18 cellular contexts compared by ENCODE assay signal in the genomic region with DNA sequence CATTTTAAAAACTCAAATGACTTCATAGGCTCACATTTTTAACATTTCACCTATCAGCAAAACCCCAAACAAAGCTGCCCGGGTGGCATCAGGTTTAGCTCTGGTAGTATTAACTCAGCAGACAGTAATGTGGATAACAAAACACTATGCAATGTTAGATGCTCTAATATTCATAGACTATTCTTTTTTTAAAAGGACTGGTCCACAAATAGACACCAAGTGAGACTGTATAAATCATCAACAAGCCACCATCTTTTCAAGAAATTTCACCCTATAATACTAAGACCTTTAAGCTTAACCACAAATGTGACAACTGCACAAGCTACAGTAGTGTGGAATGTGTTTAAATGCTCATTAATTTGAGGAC. TPM values are rescaled to one million over a fixed set of nuclear protein-coding genes. Genes with fewer than 3 reads are reported as not detected.
DNase-seq lines count a peak whose midpoint lies in the region; ATAC-seq and TF ChIP-seq lines count a peak whose summit lies in the region.
"Had no signal": no experiment of that assay in that cellular context is flagged by ENCODE, and none has a peak within 500 bp of the region (broad histone marks: within the 10 kb centered on the region; RNA-seq: fewer than 3 reads in every experiment).

No MANE protein-coding gene starts in this region.

- H3K27ac ChIP-seq in KMS-11 (peak overlapping the region; percentile 27; the same call in 1 of the 2 replicates), caudate nucleus (ENCODE audit: low read depth, low read length) (peak overlapping the region; percentile 38), skeletal muscle tissue (ENCODE audit: low read depth, low read length) (peak overlapping the region; percentile 55), mesenchymal stem cell (ENCODE audit: low read length, poor library complexity, severe bottlenecking) (no peak overlapping the region)

- peaks cover 81% of the 10 kb centered on the region for H3K36me3 Mint-ChIP-seq in MCF 10A (ENCODE audit: insufficient read depth, unreplicated experiment)

- peaks cover 37% of the 10 kb centered on the region; the same call in 1 of the 2 replicates for H3K36me3 ChIP-seq in KMS-11 (ENCODE audit: insufficient read depth)
- peaks cover 26 to 46% (median 26%) of the 10 kb centered on the region in 3 donors for H3K36me3 ChIP-seq in skeletal muscle tissue (ENCODE audit: control insufficient read depth in 3 of 3, insufficient read depth in 3 of 3, low read length in 3 of 3)
- peaks cover 36 to 76% of the 10 kb centered on the region in 2 experiments for H3K36me3 ChIP-seq in mesenchymal stem cell (ENCODE audit: control insufficient read depth in 1 of 2, insufficient read depth in 2 of 2, low read depth in 1 of 2, low read length in 2 of 2)

- WGBS in mesenchymal stem cell, result no CpG with 5 or more reads among the region's 1 CpG

- no peak overlapping the region for H3K14ac ChIP-seq in mesenchymal stem cell (ENCODE audit: low read length in 2 of 2)

- POLR2A ChIA-PET in MCF 10A (lab: Yijun Ruan, JAX), result interaction anchor here (0.6 to 1.6 kb wide), 3 partner anchors 11 to 129 kb away, joined by 3 to 5 read pairs (median 3); no protein-coding TSS in a partner anchor

- no peak overlapping the region for H4K91ac ChIP-seq in mesenchymal stem cell (ENCODE audit: low read length)

- H3K27me3 ChIP-seq in KMS-11 (ENCODE audit: insufficient read depth, low read depth) (no peaks in the 10 kb centered on the region), skeletal muscle tissue (ENCODE audit: control insufficient read depth in 3 of 3, insufficient read depth in 3 of 3, low read length in 3 of 3) (no peaks in the 10 kb centered on the region), mesenchymal stem cell (ENCODE audit: control insufficient read depth in 1 of 2, insufficient read depth in 1 of 2, low read length in 2 of 2) (no peaks in the 10 kb centered on the region)
- H3K27me3 ChIP-seq: BE2C had no signal

- BruUV-seq in MCF 10A (replicated peaks; lab: Mats Ljungman, UMichigan), result no TSS peak

- no peak overlapping the region for H2AK5ac ChIP-seq in mesenchymal stem cell (ENCODE audit: low read length, severe bottlenecking)

- H3K9ac ChIP-seq in KMS-11 (no peak overlapping the region), skeletal muscle tissue (ENCODE audit: low read depth in 1 of 3, low read length in 3 of 3) (no peak overlapping the region), mesenchymal stem cell (ENCODE audit: low read length) (no peak overlapping the region)

- H3K4me3 Mint-ChIP-seq in MCF 10A (ENCODE audit: unreplicated experiment), result no peak overlapping the region

- no peak overlapping the region for H3K4me3 ChIP-seq in KMS-11 (IDR thresholded peaks at IDR 0.05; ENCODE audit: insufficient read depth, low read depth, low read length)
- peak overlapping the region in 1 of 3 donors; percentile 9 for H3K4me3 ChIP-seq in skeletal muscle tissue (ENCODE audit: low read length in 3 of 3)
- H3K4me3 ChIP-seq in mesenchymal stem cell (ENCODE audit: insufficient read depth in 1 of 2, low read depth in 1 of 2, low read length in 2 of 2), result no peak overlapping the region

- ATAC-seq in activated CD4-positive, CD25-positive, alpha-beta regulatory T cell treated with anti-CD3 and anti-CD28 coated beads, Interleukin-2, amount 50 U/mL, for 24 hours, result peak; percentile 13 to 27
- no peak for ATAC-seq in HG02938 (IDR thresholded peaks at IDR 0.05; ENCODE audit: unreplicated experiment)
- ATAC-seq: SK-N-SH treated with all-trans-retinoic acid at 6 μM for 48 hours had no signal

- no peaks in the 10 kb centered on the region for H3K9me3 Mint-ChIP-seq in MCF 10A (ENCODE audit: unreplicated experiment)
- H3K9me3 Mint-ChIP-seq: activated T-helper 2 cell treated with anti-CD3 and anti-CD28 coated beads, Interferon-gamma antibody, Interleukin-2, Interleukin-4, amounts not matched to agents 10 μg/mL and 5 μg/mL and 100 μg/mL, durations not matched to agents 14 hours and 24 hours and 36 hours had no signal

- CTCF ChIA-PET in MCF 10A (lab: Yijun Ruan, JAX), result interaction anchor here (0.6 to 2.8 kb wide), 8 partner anchors 8 to 292 kb away, joined by 3 to 13 read pairs (median 4); no protein-coding TSS in a partner anchor

- H3K9me3 ChIP-seq in skeletal muscle tissue (ENCODE audit: control insufficient read depth in 3 of 3, low read length in 3 of 3), result no peaks in the 10 kb centered on the region
- no peaks in the 10 kb centered on the region for H3K9me3 ChIP-seq in mesenchymal stem cell (ENCODE audit: control insufficient read depth, low read length)
- H3K9me3 ChIP-seq: BE2C had no signal

- peaks cover 26% of the 10 kb centered on the region for H3K79me1 ChIP-seq in mesenchymal stem cell (replicated peaks; ENCODE audit: low read length, poor library complexity, severe bottlenecking)

- intact Hi-C loops in MCF 10A (cut with micrococcal nuclease), result no loop called here

- H3K27ac Mint-ChIP-seq in MCF 10A (ENCODE audit: low read depth, unreplicated experiment), result no peak overlapping the region
- H3K27ac Mint-ChIP-seq: activated T-helper 2 cell treated with anti-CD3 and anti-CD28 coated beads, Interferon-gamma antibody, Interleukin-2, Interleukin-4, amounts not matched to agents 10 μg/mL and 5 μg/mL and 100 μg/mL, durations not matched to agents 14 hours and 24 hours and 36 hours had no signal

- H3K4ac ChIP-seq in mesenchymal stem cell (ENCODE audit: low read depth in 1 of 2, low read length in 2 of 2), result no peak overlapping the region

- H2BK5ac ChIP-seq in mesenchymal stem cell (ENCODE audit: low read depth, low read length, poor library complexity, severe bottlenecking), result no peak overlapping the region

- no peak overlapping the region for H3K18ac ChIP-seq in mesenchymal stem cell (ENCODE audit: low read depth in 1 of 2, low read length in 2 of 2)

- DNase-seq in activated CD4-positive, CD25-positive, alpha-beta regulatory T cell (lab: John Stamatoyannopoulos, UW), result no peak
- no peak for DNase-seq in caudate nucleus (lab: John Stamatoyannopoulos, UW)
- DNase-seq in MCF 10A (ENCODE audit: unreplicated experiment), result no peak
- no peak for DNase-seq in mesenchymal stem cell
- DNase-seq: 8988T; BE2C; GDM1; HCEC 1CT; occipital lobe; stimulated activated CD8-positive, alpha-beta memory T cell treated with anti-CD3 and anti-CD28 coated beads, Interleukin-4, amount 100 ng/mL, for 48 hours; substantia nigra; T1000 had no signal

- H4K20me1 ChIP-seq in KMS-11 (ENCODE audit: insufficient read depth), result no peaks in the 10 kb centered on the region

- H2AFZ ChIP-seq in KMS-11 (ENCODE audit: low read depth), result no peak overlapping the region
- H2AFZ ChIP-seq in mesenchymal stem cell (ENCODE audit: low read depth, low read length), result no peak overlapping the region

- H3K23ac ChIP-seq in mesenchymal stem cell (ENCODE audit: low read length in 2 of 2), result no peak overlapping the region

- no peak overlapping the region for H2BK12ac ChIP-seq in mesenchymal stem cell (ENCODE audit: low read length in 2 of 2)

- H4K8ac ChIP-seq in mesenchymal stem cell (ENCODE audit: low read length), result no peak overlapping the region

- no peaks in the 10 kb centered on the region for H3K27me3 Mint-ChIP-seq in MCF 10A (ENCODE audit: insufficient read depth, unreplicated experiment)

- H3K4me2 ChIP-seq in KMS-11 (peak overlapping the region; percentile 69), mesenchymal stem cell (ENCODE audit: low read length, poor library complexity, severe bottlenecking) (no peak overlapping the region)

- H3K79me2 ChIP-seq in KMS-11 (ENCODE audit: insufficient read depth, low read depth), result peaks cover 72% of the 10 kb centered on the region

- TF ChIP-seq CTCF in KMS-11 (conservative IDR thresholded peaks at IDR 0.05; ENCODE audit: low read depth, low read length), result no peak
- TF ChIP-seq CTCF in MCF 10A (IDR thresholded peaks at IDR 0.05; ENCODE audit: unreplicated experiment), result no peak

- H2BK15ac ChIP-seq in mesenchymal stem cell (ENCODE audit: low read depth, poor library complexity, severe bottlenecking), result no peak overlapping the region

- H2BK120ac ChIP-seq in mesenchymal stem cell (ENCODE audit: low read depth, low read length), result no peak overlapping the region

- no peaks in the 10 kb centered on the region for H3K4me1 Mint-ChIP-seq in MCF 10A (ENCODE audit: insufficient read depth, unreplicated experiment)

- H3K4me1 ChIP-seq in KMS-11 (ENCODE audit: low read depth, poor library complexity, severe bottlenecking) (peaks cover 88% of the 10 kb centered on the region), skeletal muscle tissue (ENCODE audit: control insufficient read depth in 3 of 3, insufficient read depth in 3 of 3, low read length in 3 of 3) (peaks cover 15 to 24% (median 15%) of the 10 kb centered on the region in 3 donors), mesenchymal stem cell (ENCODE audit: control insufficient read depth, insufficient read depth, low read depth, low read length) (no peaks in the 10 kb centered on the region)
- H3K4me1 ChIP-seq: BE2C had no signal

RNA-seq across cellular contexts. Expression of gene SNN, which starts 20.2 kb away (rescaled TPM):
- 14.6 TPM for total RNA-seq in skeletal muscle tissue
- 1.9 and 5.8 TPM in 2 replicates for total RNA-seq in MCF 10A (2022)
- 10.0 TPM for polyA plus RNA-seq in mesenchymal stem cell (2013, experiment 1 of 2)
- 10.1 TPM for polyA plus RNA-seq in mesenchymal stem cell (2013, experiment 2 of 2)

RNA-seq across cellular contexts. Expression of gene TXNDC11, which starts 54.2 kb away (rescaled TPM):
- 14.1 TPM for total RNA-seq in skeletal muscle tissue
- 38.2 and 43.7 TPM in 2 replicates for total RNA-seq in MCF 10A (2022)
- polyA plus RNA-seq in mesenchymal stem cell (2013, experiment 1 of 2), result 31.9 TPM
- polyA plus RNA-seq in mesenchymal stem cell (2013, experiment 2 of 2), result 32.0 TPM
